ENCODE assay signal across 15 cellular contexts in genomic region chr4:113057891-113058290, GRCh38. TPM values are rescaled to one million over a fixed set of nuclear protein-coding genes. Genes with fewer than 3 reads are reported as not detected.
DNase-seq lines count a peak whose midpoint lies in the region; ATAC-seq, FAIRE-seq and TF ChIP-seq lines count a peak whose summit lies in the region.
"Had no signal": no experiment of that assay in that cellular context is flagged by ENCODE, and none has a peak within 500 bp of the region (broad histone marks: within the 10 kb centered on the region; RNA-seq: fewer than 3 reads in every experiment).

No MANE protein-coding gene starts in this region.

- FAIRE-seq in H54 (lab: Jason Lieb, UNC) = peak; percentile 69
- FAIRE-seq: D721Med had no signal

- TF ChIP-seq CTCF in choroid plexus epithelial cell (conservative IDR thresholded peaks at IDR 0.05; ENCODE audit: low read depth, low read length) = no peak

- no peak for DNase-seq in H54 (ENCODE audit: insufficient read length, low spot score)
- DNase-seq in NCI-H69 (lab: John Stamatoyannopoulos, UW) = peak; percentile 85
- DNase-seq in choroid plexus epithelial cell (ENCODE audit: low read depth) = peak; percentile 9
- DNase-seq in renal cortical epithelial cell (ENCODE audit: low read depth) = peak; percentile 93
- no peak for DNase-seq in retina
- DNase-seq in activated CD4-positive, alpha-beta T cell treated with anti-CD3 and anti-CD28 coated beads, Interleukin-2, amount 50 U/mL, for 1 hour = no peak
- DNase-seq: activated CD4-positive, alpha-beta T cell treated with anti-CD3 and anti-CD28 coated beads for 4 hours; activated T-cell treated with anti-CD3 and anti-CD28 coated beads, Interleukin-2, amount 50 U/mL, for 48 hours; heart left ventricle; left ventricle myocardium superior; stimulated activated CD4-positive, alpha-beta T cell treated with anti-CD3 and anti-CD28 coated beads, Interleukin-12 subunit alpha, Interleukin-12 subunit beta, amount 100 ng/mL, for 4 hours; T-cell; transverse colon had no signal

- ATAC-seq in GM21723 (IDR thresholded peaks at IDR 0.05; ENCODE audit: unreplicated experiment) = no peak
- ATAC-seq: heart left ventricle, left ventricle myocardium superior, T-cell had no signal

- H3K4me3 ChIP-seq in choroid plexus epithelial cell (ENCODE audit: low read depth, low read length) = no peak overlapping the region
- H3K4me3 ChIP-seq: heart left ventricle, transverse colon had no signal

- no peak for TF ChIP-seq POLR2A in H54 (IDR thresholded peaks at IDR 0.05; ENCODE audit: low read depth, low read length)

RNA-seq across cellular contexts. Expression of gene ANK2, which starts 8.4 kb away (rescaled TPM):
- total RNA-seq in renal cortical epithelial cell = 11.5 and 17.7 TPM in 2 replicates

Comparison
In these comparisons a context has a peak if more than half of its experiments do, and no peak if none do; other contexts are left out.
1. DNase-seq: peak in NCI-H69 (single experiment), choroid plexus epithelial cell (single experiment) and renal cortical epithelial cell (single experiment); none in H54 (single experiment), retina (single experiment) and activated CD4-positive, alpha-beta T cell treated with anti-CD3 and anti-CD28 coated beads, Interleukin-2, amount 50 U/mL, for 1 hour (single experiment).